Comparison of ENCODE assay signal across 14 cellular contexts in the genomic region with DNA sequence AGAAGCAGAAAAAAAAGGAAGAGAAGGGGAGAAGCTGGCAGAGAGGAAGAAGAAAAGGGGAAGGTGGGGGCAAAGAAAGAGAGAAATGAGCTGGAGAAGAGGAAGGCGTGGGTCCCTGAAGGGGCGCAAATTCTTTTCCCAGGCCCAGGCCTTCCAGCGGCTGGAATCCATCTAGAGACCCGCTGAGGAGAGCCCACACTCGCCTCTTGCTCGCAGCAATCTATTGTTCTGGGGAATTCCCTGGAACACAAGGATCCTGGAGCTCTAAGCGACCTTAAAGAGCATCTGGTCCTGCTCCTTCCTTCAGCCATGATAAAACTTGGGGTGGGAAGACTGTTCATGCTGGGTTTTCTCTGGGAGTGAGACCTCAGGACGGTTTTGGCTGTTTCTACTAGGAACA. TPM values are rescaled to one million over a fixed set of nuclear protein-coding genes. Genes with fewer than 3 reads are reported as not detected.
DNase-seq lines count a peak whose midpoint lies in the region; ATAC-seq and TF ChIP-seq lines count a peak whose summit lies in the region.
"Had no signal": no experiment of that assay in that cellular context is flagged by ENCODE, and none has a peak within 500 bp of the region (broad histone marks: within the 10 kb centered on the region; RNA-seq: fewer than 3 reads in every experiment).

No MANE protein-coding gene starts in this region.

- no peak for TF ChIP-seq EP300 in esophagus muscularis mucosa (IDR thresholded peaks at IDR 0.05)

- no peaks in the 10 kb centered on the region for H3K9me3 ChIP-seq in esophagus muscularis mucosa
- no peaks in the 10 kb centered on the region for H3K9me3 ChIP-seq in neural progenitor cell (ENCODE audit: low read depth)
- H3K9me3 ChIP-seq: BE2C had no signal

- H3K4me1 Mint-ChIP-seq in neural progenitor cell (no peaks in the 10 kb centered on the region), T-cell (peaks cover 0 to 11% (median 0%) of the 10 kb centered on the region in 3 donors)

- H3K36me3 Mint-ChIP-seq in neural progenitor cell = no peaks in the 10 kb centered on the region
- H3K36me3 Mint-ChIP-seq in T-cell = peaks cover 10% of the 10 kb centered on the region

- H3K9ac ChIP-seq in neural progenitor cell = no peak overlapping the region

- H2AFZ ChIP-seq in neural progenitor cell (replicated peaks) = no peak overlapping the region

- peaks cover 21% of the 10 kb centered on the region for H4K20me1 ChIP-seq in neural progenitor cell (ENCODE audit: low read depth)

- H3K27me3 ChIP-seq in esophagus muscularis mucosa (peaks cover 0 to 21% (median 0%) of the 10 kb centered on the region in 4 donors), neural progenitor cell (peaks cover 34% of the 10 kb centered on the region)

- TF ChIP-seq POLR2A in esophagus muscularis mucosa (IDR thresholded peaks at IDR 0.05; ENCODE audit: low read depth) = no peak

- CTCF ChIA-PET in T-cell (lab: Charles Lee) = interaction anchor here in 1 of 2 donors (0.5 kb wide), 1 partner anchor 25 kb away, joined by 3 read pairs; no protein-coding TSS in a partner anchor

- H3K79me2 ChIP-seq in neural progenitor cell (ENCODE audit: low read depth) = no peaks in the 10 kb centered on the region

- no peak overlapping the region for H3K4me3 Mint-ChIP-seq in neural progenitor cell
- H3K4me3 Mint-ChIP-seq in T-cell = no peak overlapping the region
- H3K4me3 Mint-ChIP-seq: CD8-positive, alpha-beta T cell had no signal

- TF ChIP-seq CTCF in VCaP (conservative IDR thresholded peaks at IDR 0.05) (no peak), esophagus muscularis mucosa (IDR thresholded peaks at IDR 0.05) (no peak), neural progenitor cell (IDR thresholded peaks at IDR 0.05) (no peak)

- intact Hi-C loops in esophagus muscularis mucosa (cut with DNase I) = no loop called here

- H3K4me3 ChIP-seq in esophagus muscularis mucosa = no peak overlapping the region
- H3K4me3 ChIP-seq in neural progenitor cell = no peak overlapping the region

- H3K27ac ChIP-seq in VCaP (peak overlapping the region; percentile 98), esophagus muscularis mucosa (replicated peaks in 1 of 4) (no peak overlapping the region), neural progenitor cell (no peak overlapping the region)
- H3K27ac ChIP-seq: C4-2B had no signal

- no peaks in the 10 kb centered on the region for H3K9me3 Mint-ChIP-seq in neural progenitor cell
- peaks cover 0 to 4% (median 0%) of the 10 kb centered on the region in 3 donors for H3K9me3 Mint-ChIP-seq in T-cell
- H3K9me3 Mint-ChIP-seq: CD8-positive, alpha-beta T cell had no signal

- WGBS in esophagus muscularis mucosa = 45% methylated on average over 8 of the region's 8 CpGs

- H3K36me3 ChIP-seq in esophagus muscularis mucosa (no peaks in the 10 kb centered on the region), neural progenitor cell (no peaks in the 10 kb centered on the region)
- H3K36me3 ChIP-seq: BE2C had no signal

- peaks cover 23% of the 10 kb centered on the region for H3K27me3 Mint-ChIP-seq in neural progenitor cell (ENCODE audit: insufficient read depth, low read depth)
- peaks cover 34 to 58% of the 10 kb centered on the region in 2 donors for H3K27me3 Mint-ChIP-seq in T-cell

- H3F3A ChIP-seq in neural progenitor cell (ENCODE audit: low read depth) = peaks cover 8% of the 10 kb centered on the region

- H3K27ac Mint-ChIP-seq in neural progenitor cell = no peak overlapping the region
- no peak overlapping the region for H3K27ac Mint-ChIP-seq in T-cell
- H3K27ac Mint-ChIP-seq: CD8-positive, alpha-beta T cell had no signal

- H3K4me1 ChIP-seq in esophagus muscularis mucosa (peaks cover 0 to 10% (median 1%) of the 10 kb centered on the region in 4 donors), neural progenitor cell (peaks cover 23% of the 10 kb centered on the region)

- ATAC-seq in T-cell (replicated peaks in 1 of 4) (no peak), HG03139 (IDR thresholded peaks at IDR 0.05; ENCODE audit: unreplicated experiment) (no peak)

- DNase-seq in activated CD8-positive, alpha-beta memory T cell treated with anti-CD3 and anti-CD28 coated beads, Interleukin-2, amount 50 U/mL, for 48 hours = peak; percentile 18
- DNase-seq in activated CD8-positive, alpha-beta memory T cell treated with anti-CD3 and anti-CD28 coated beads for 24 hours = no peak
- DNase-seq in esophagus muscularis mucosa (ENCODE audit: extremely low spot score) (peak; percentile 21), neural progenitor cell (ENCODE audit: low spot score) (peak; percentile 67), T-cell (no peak), NCI-H82 treated with DMSO at 0.1 percent for 48 hours (lab: John Stamatoyannopoulos, UW; ENCODE audit: unreplicated experiment) (no peak)
- DNase-seq: BE2C; CD8-positive, alpha-beta T cell; COR-L47; DND-41; GDM1 had no signal

- POLR2A ChIA-PET in T-cell (lab: Charles Lee) = no interaction called here

- peak overlapping the region; percentile 61 for H3K4me2 ChIP-seq in neural progenitor cell

RNA-seq across cellular contexts. Expression of gene FKBP4, which starts 41.2 kb away (rescaled TPM):
- total RNA-seq in esophagus muscularis mucosa = 10 to 100 TPM; 28.7 to 53.3 (median 36.7) TPM
- total RNA-seq in neural progenitor cell (ENCODE audit: low replicate concordance) = 45.3 and 58.6 TPM in 2 replicates
- total RNA-seq in T-cell = 10 to 100 TPM; 47.7 to 61.3 (median 52.5) TPM

RNA-seq across cellular contexts. Expression of gene ITFG2, which starts 58.9 kb away (rescaled TPM):
- total RNA-seq in esophagus muscularis mucosa (10 to 100 TPM; 13.6 to 26.2 (median 21.8) TPM), neural progenitor cell (ENCODE audit: low replicate concordance) (12.0 and 24.0 TPM in 2 replicates), T-cell (100 to 1,000 TPM in 2 of 5 donors, 10 to 100 TPM in 3; 84.5 to 111 (median 93.4) TPM)

Comparison
In these comparisons a context has a peak if more than half of its experiments do, and no peak if none do; other contexts are left out.
1. DNase-seq: peak in activated CD8-positive, alpha-beta memory T cell treated with anti-CD3 and anti-CD28 coated beads, Interleukin-2, amount 50 U/mL, for 48 hours (single experiment), esophagus muscularis mucosa (single experiment) and neural progenitor cell (single experiment); none in activated CD8-positive, alpha-beta memory T cell treated with anti-CD3 and anti-CD28 coated beads for 24 hours (single experiment), T-cell (0 of 34) and NCI-H82 treated with DMSO at 0.1 percent for 48 hours (single experiment).